31 cellular contexts compared by ENCODE assay signal in the genomic region with DNA sequence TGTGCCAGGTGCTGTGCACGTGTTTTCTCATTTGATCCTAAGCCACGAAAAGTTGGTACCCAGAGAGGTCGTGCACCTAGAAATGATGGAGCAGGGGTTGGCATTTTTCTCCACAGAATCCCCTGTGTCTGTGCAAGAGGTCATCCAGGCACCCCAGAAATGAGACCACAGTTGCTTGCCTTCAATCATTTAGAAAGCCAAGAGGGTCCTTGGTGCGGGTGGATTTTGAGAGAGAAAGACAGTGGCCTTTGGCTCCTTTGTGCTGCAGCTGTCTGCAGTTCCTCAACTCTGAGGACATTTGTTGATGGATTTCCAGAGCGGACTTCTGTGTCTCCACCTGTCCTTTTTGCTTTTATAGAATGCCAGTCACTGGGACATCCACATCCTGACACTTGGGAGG. TPM values are rescaled to one million over a fixed set of nuclear protein-coding genes. Genes with fewer than 3 reads are reported as not detected.
A peak's percentile ranks its signal among the peaks of the same experiment; 100 is the strongest.
DNase-seq lines count a peak whose midpoint lies in the region; ATAC-seq and TF ChIP-seq lines count a peak whose summit lies in the region.
"Had no signal": no experiment of that assay in that cellular context is flagged by ENCODE, and none has a peak within 500 bp of the region (broad histone marks: within the 10 kb centered on the region; RNA-seq: fewer than 3 reads in every experiment).

No MANE protein-coding gene starts in this region.

- no peaks in the 10 kb centered on the region for H3K36me3 Mint-ChIP-seq in activated naive CD4-positive, alpha-beta T cell treated with anti-CD3 and anti-CD28 coated beads, Interleukin-2, amount 50 U/mL, for 24 hours
- no peaks in the 10 kb centered on the region for H3K36me3 Mint-ChIP-seq in activated naive CD4-positive, alpha-beta T cell treated with anti-CD3 and anti-CD28 coated beads for 36 hours (ENCODE audit: low read depth)

- no peak overlapping the region for H3K27ac Mint-ChIP-seq in activated naive CD4-positive, alpha-beta T cell treated with anti-CD3 and anti-CD28 coated beads, Interleukin-2, amount 50 U/mL, for 24 hours
- H3K27ac Mint-ChIP-seq in activated naive CD4-positive, alpha-beta T cell treated with anti-CD3 and anti-CD28 coated beads for 36 hours = no peak overlapping the region

- no peak for TF ChIP-seq EP300 in sigmoid colon (IDR thresholded peaks at IDR 0.05)

- no peak for TF ChIP-seq POLR2A in sigmoid colon (IDR thresholded peaks at IDR 0.05)

- WGBS in sigmoid colon, 2 donors = 93 to 95% methylated on average over 5 of the region's 5 CpGs

- no peak for ATAC-seq in GM18861 (IDR thresholded peaks at IDR 0.05; ENCODE audit: unreplicated experiment)
- ATAC-seq: pancreas had no signal

- DNase-seq in activated naive CD4-positive, alpha-beta T cell treated with anti-CD3 and anti-CD28 coated beads for 36 hours = no peak
- peak; percentile 24 for DNase-seq in sigmoid colon
- DNase-seq in stimulated activated CD4-positive, alpha-beta T cell treated with anti-CD3 and anti-CD28 coated beads, Interleukin-2, amount 100 ng/mL, for 24 hours = no peak
- no peak for DNase-seq in activated CD4-positive, alpha-beta T cell treated with anti-CD3 and anti-CD28 coated beads for 48 hours
- DNase-seq: activated CD4-positive, alpha-beta T cell treated with anti-CD3 and anti-CD28 coated beads for 1 hour; activated CD8-positive, alpha-beta memory T cell treated with anti-CD3 and anti-CD28 coated beads for 24 hours; activated gamma-delta T cell treated with Interleukin-2 at 50 U/mL for 16 hours; activated T-cell treated with anti-CD3 and anti-CD28 coated beads for 4 hours; CD4-positive, alpha-beta memory T cell; central memory CD4-positive, alpha-beta T cell; cortex of kidney; effector memory CD4-positive, alpha-beta T cell; islet precursor cell; Karpas-422; left ventricle myocardium inferior; NCI-H1436 treated with DMSO at 0.1 percent for 48 hours; NCI-H345; NCI-H69; nephron progenitor cell; pancreas; retina; SHP77; spleen; stimulated activated CD8-positive, alpha-beta memory T cell treated with anti-CD3 and anti-CD28 coated beads, Interleukin-4, amount 100 ng/mL, for 48 hours; stomach; thyroid gland had no signal

- no peaks in the 10 kb centered on the region for H3K9me3 Mint-ChIP-seq in activated naive CD4-positive, alpha-beta T cell treated with anti-CD3 and anti-CD28 coated beads, Interleukin-2, amount 50 U/mL, for 24 hours
- H3K9me3 Mint-ChIP-seq in activated naive CD4-positive, alpha-beta T cell treated with anti-CD3 and anti-CD28 coated beads for 36 hours = no peaks in the 10 kb centered on the region
- H3K9me3 Mint-ChIP-seq: CD4-positive, alpha-beta memory T cell; nephron progenitor cell had no signal

- H3K27ac ChIP-seq in HUES6 (ENCODE audit: low read depth, low read length) (no peak overlapping the region), iPS-20b (ENCODE audit: low read length) (no peak overlapping the region), sigmoid colon (peak overlapping the region in 1 of 4 donors; percentile 97)

- no peaks in the 10 kb centered on the region for H3K27me3 Mint-ChIP-seq in activated naive CD4-positive, alpha-beta T cell treated with anti-CD3 and anti-CD28 coated beads, Interleukin-2, amount 50 U/mL, for 24 hours
- H3K27me3 Mint-ChIP-seq in activated naive CD4-positive, alpha-beta T cell treated with anti-CD3 and anti-CD28 coated beads for 36 hours (ENCODE audit: low read depth) = no peaks in the 10 kb centered on the region
- H3K27me3 Mint-ChIP-seq: CD4-positive, alpha-beta memory T cell had no signal

- H3K9ac ChIP-seq in HUES6 (ENCODE audit: low read length) (peak overlapping the region; percentile 88), iPS-20b (ENCODE audit: low read depth, low read length) (peak overlapping the region; percentile 75; the same call in 1 of the 2 replicates)

- H3K4me3 ChIP-seq in HUES6 (ENCODE audit: low read depth, low read length) (no peak overlapping the region), iPS-20b (ENCODE audit: low read length) (no peak overlapping the region; the same call in 1 of the 2 replicates), sigmoid colon (no peak overlapping the region)
- H3K4me3 ChIP-seq: pancreas, Peyer's patch, stomach, thyroid gland had no signal

- H3K36me3 ChIP-seq in HUES6 (ENCODE audit: control insufficient read depth, insufficient read depth, low read length) (no peaks in the 10 kb centered on the region), iPS-20b (ENCODE audit: insufficient read depth, low read depth, low read length) (no peaks in the 10 kb centered on the region), sigmoid colon (no peaks in the 10 kb centered on the region)
- H3K36me3 ChIP-seq: left ventricle myocardium inferior, pancreas, Peyer's patch, spleen, stomach, thyroid gland had no signal

- H3K27me3 ChIP-seq in HUES6 (ENCODE audit: control insufficient read depth, insufficient read depth, low read length) = no peaks in the 10 kb centered on the region
- peaks cover 22% of the 10 kb centered on the region for H3K27me3 ChIP-seq in iPS-20b (ENCODE audit: insufficient read depth, low read length)
- H3K27me3 ChIP-seq in sigmoid colon = no peaks in the 10 kb centered on the region
- H3K27me3 ChIP-seq: Peyer's patch, thyroid gland had no signal

- intact Hi-C loops in activated naive CD4-positive, alpha-beta T cell treated with anti-CD3 and anti-CD28 coated beads for 36 hours (cut with micrococcal nuclease) = loop anchor here (5.0 to 10.0 kb wide), 5 partner anchors 189 to 466 kb away; no protein-coding TSS in a partner anchor
- intact Hi-C loops in sigmoid colon (cut with DNase I) = loop anchor here (10.0 kb wide), 2 partner anchors 186 to 344 kb away; partner anchors contain the start of gene GNPDA1

- CTCF ChIA-PET in activated naive CD4-positive, alpha-beta T cell treated with anti-CD3 and anti-CD28 coated beads for 36 hours (lab: Charles Lee) = interaction anchor here (1.4 to 2.3 kb wide), 2 partner anchors 9 to 31 kb away, joined by 3 to 8 read pairs; no protein-coding TSS in a partner anchor

- peak overlapping the region; percentile 83 for H3K4me3 Mint-ChIP-seq in activated naive CD4-positive, alpha-beta T cell treated with anti-CD3 and anti-CD28 coated beads, Interleukin-2, amount 50 U/mL, for 24 hours
- H3K4me3 Mint-ChIP-seq in activated naive CD4-positive, alpha-beta T cell treated with anti-CD3 and anti-CD28 coated beads for 36 hours = no peak overlapping the region

- H3K4me1 ChIP-seq in HUES6 (ENCODE audit: control insufficient read depth, insufficient read depth, low read length) = peaks cover 70% of the 10 kb centered on the region
- peaks cover 49% of the 10 kb centered on the region for H3K4me1 ChIP-seq in iPS-20b (ENCODE audit: insufficient read depth, low read length)
- H3K4me1 ChIP-seq in sigmoid colon = peaks cover 0 to 28% (median 21%) of the 10 kb centered on the region in 4 donors

- TF ChIP-seq CTCF in sigmoid colon (IDR thresholded peaks at IDR 0.05) = no peak

- no peaks in the 10 kb centered on the region for H3K9me3 ChIP-seq in HUES6 (ENCODE audit: control insufficient read depth, insufficient read depth, low read depth, low read length)
- no peaks in the 10 kb centered on the region for H3K9me3 ChIP-seq in iPS-20b (ENCODE audit: insufficient read depth, low read depth, low read length)
- no peaks in the 10 kb centered on the region for H3K9me3 ChIP-seq in sigmoid colon
- H3K9me3 ChIP-seq: left ventricle myocardium inferior, pancreas, Peyer's patch, spleen, stomach, thyroid gland had no signal

- H3K4me1 Mint-ChIP-seq in activated naive CD4-positive, alpha-beta T cell treated with anti-CD3 and anti-CD28 coated beads, Interleukin-2, amount 50 U/mL, for 24 hours = peaks cover 58% of the 10 kb centered on the region
- peaks cover 48% of the 10 kb centered on the region for H3K4me1 Mint-ChIP-seq in activated naive CD4-positive, alpha-beta T cell treated with anti-CD3 and anti-CD28 coated beads for 36 hours (ENCODE audit: low read depth)

RNA-seq across cellular contexts. Expression of gene SPRY4, which starts 33.8 kb away (rescaled TPM):
- under 1 TPM; 0.31 to 0.67 TPM for total RNA-seq in activated naive CD4-positive, alpha-beta T cell treated with anti-CD3 and anti-CD28 coated beads for 36 hours
- 10 to 100 TPM in 3 of 4 donors, 1 to 10 TPM in 1; 8.6 to 15.7 (median 12.4) TPM for total RNA-seq in sigmoid colon
- polyA plus RNA-seq in sigmoid colon = 1 to 10 TPM; 1.8 to 5.1 (median 3.5) TPM
- total RNA-seq: CD4-positive, alpha-beta memory T cell had no signal
- polyA plus RNA-seq: CD4-positive, alpha-beta memory T cell had no signal

Comparison
In these comparisons a context has a peak if more than half of its experiments do, and no peak if none do; other contexts are left out.
1. RNA of gene SPRY4, which starts 33.8 kb away (total RNA-seq): 8.6 to 15.7 TPM in sigmoid colon; 0.31 to 0.67 TPM in activated naive CD4-positive, alpha-beta T cell treated with anti-CD3 and anti-CD28 coated beads for 36 hours; every median in the first group is over 4 times any median in the second.